Comparison of ENCODE assay signal across 15 cellular contexts in the genomic region with DNA sequence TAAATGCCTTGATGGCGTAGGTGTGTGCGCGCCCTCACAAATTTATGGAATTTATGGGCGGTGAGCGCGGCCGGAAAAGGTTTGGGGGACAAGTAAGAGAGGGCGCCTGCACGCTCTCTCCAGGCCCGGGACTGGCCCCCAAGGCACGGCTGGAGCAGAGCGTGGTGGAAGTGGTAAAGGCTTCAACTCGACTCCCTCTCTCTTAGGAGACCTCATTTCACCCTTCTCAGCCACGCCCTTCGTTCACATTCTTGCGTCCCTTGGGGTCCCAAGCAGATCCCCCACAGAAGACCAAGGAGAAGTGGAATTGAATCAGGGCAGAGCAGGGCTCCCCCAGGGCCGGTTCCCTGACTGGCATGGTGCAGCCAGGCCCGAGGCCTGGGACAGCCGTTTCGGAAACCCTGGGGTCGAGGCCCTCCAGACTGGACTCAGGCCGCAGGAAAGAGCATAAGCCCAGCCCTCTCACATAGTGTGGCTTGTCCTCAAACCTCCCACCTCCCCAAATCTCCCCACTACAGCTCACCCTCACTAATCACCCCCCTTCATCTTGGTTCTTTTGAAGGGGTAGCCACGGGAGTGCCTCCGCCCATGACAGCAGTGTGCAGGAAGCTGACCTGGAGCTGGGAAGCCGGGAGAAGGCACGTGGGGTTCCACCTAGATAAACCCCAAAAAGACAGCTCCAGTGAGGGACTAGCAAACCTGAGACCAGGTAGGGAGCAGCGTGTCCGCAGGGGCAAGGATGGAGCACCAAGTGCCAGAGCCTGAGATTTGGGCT.
"Had no signal": no experiment of that assay in that cellular context is flagged by ENCODE, and none has a peak within 500 bp of the region (broad histone marks: within the 10 kb centered on the region; RNA-seq: fewer than 3 reads in every experiment).

No MANE protein-coding gene starts in this region.

- DNase-seq: activated CD4-positive, alpha-beta T cell treated with anti-CD3 and anti-CD28 coated beads, Interleukin-2, amount 50 U/mL, for 1 hour; activated CD4-positive, CD25-positive, alpha-beta regulatory T cell; activated CD8-positive, alpha-beta memory T cell treated with anti-CD3 and anti-CD28 coated beads, Interleukin-2, amount 10 ng/mL, durations not matched to agents 7 days and 5 days; anterior cingulate cortex; heart right ventricle; left colon; lower lobe of right lung; midbrain; nucleus accumbens had no signal

- H3K36me3 Mint-ChIP-seq: activated CD8-positive, alpha-beta memory T cell treated with anti-CD3 and anti-CD28 coated beads, Interleukin-2, amount 10 ng/mL, durations not matched to agents 7 days and 5 days; stimulated activated effector memory CD8-positive, alpha-beta T cell treated with anti-CD3 and anti-CD28 coated beads, Interleukin-12 subunit alpha, Interleukin-12 subunit beta, amount 100 ng/mL, for 72 hours had no signal

- H3K36me3 ChIP-seq: breast epithelium, gastroesophageal sphincter, heart right ventricle, lower lobe of right lung had no signal

- H3K4me3 ChIP-seq: gastroesophageal sphincter, lower lobe of right lung had no signal

- H3K27ac ChIP-seq: breast epithelium, gastroesophageal sphincter, heart right ventricle, lower lobe of right lung had no signal

- H3K9me3 ChIP-seq: breast epithelium, gastroesophageal sphincter, heart right ventricle, lower lobe of right lung had no signal

- H3K4me3 Mint-ChIP-seq: activated CD8-positive, alpha-beta memory T cell treated with anti-CD3 and anti-CD28 coated beads, Interleukin-2, amount 10 ng/mL, durations not matched to agents 7 days and 5 days; dendritic cell treated with granulocyte-macrophage colony-stimulating factor and Interleukin-4, amounts not matched to agents 40 ng/mL and 50 ng/mL, for 4 days; endodermal cell had no signal

- H3K27ac Mint-ChIP-seq: activated CD8-positive, alpha-beta memory T cell treated with anti-CD3 and anti-CD28 coated beads, Interleukin-2, amount 10 ng/mL, durations not matched to agents 7 days and 5 days; activated T-cell treated with anti-CD3 and anti-CD28 coated beads, Interleukin-2, amount 50 U/mL, for 72 hours; dendritic cell treated with granulocyte-macrophage colony-stimulating factor and Interleukin-4, amounts not matched to agents 40 ng/mL and 50 ng/mL, for 4 days; endodermal cell; stimulated activated effector memory CD8-positive, alpha-beta T cell treated with anti-CD3 and anti-CD28 coated beads, Interleukin-12 subunit alpha, Interleukin-12 subunit beta, amount 100 ng/mL, for 72 hours had no signal

- H3K9me3 Mint-ChIP-seq: activated T-cell treated with anti-CD3 and anti-CD28 coated beads, Interleukin-2, amount 50 U/mL, for 72 hours; dendritic cell treated with granulocyte-macrophage colony-stimulating factor and Interleukin-4, amounts not matched to agents 40 ng/mL and 50 ng/mL, for 4 days; endodermal cell; stimulated activated effector memory CD8-positive, alpha-beta T cell treated with anti-CD3 and anti-CD28 coated beads, Interleukin-12 subunit alpha, Interleukin-12 subunit beta, amount 100 ng/mL, for 72 hours had no signal

- ATAC-seq: activated CD8-positive, alpha-beta memory T cell treated with anti-CD3 and anti-CD28 coated beads, Interleukin-2, amount 10 ng/mL, durations not matched to agents 7 days and 5 days; activated T-cell treated with anti-CD3 and anti-CD28 coated beads, Interleukin-2, amount 50 U/mL, for 72 hours; gastroesophageal sphincter; heart right ventricle; left colon; lower lobe of right lung; stimulated activated effector memory CD8-positive, alpha-beta T cell treated with anti-CD3 and anti-CD28 coated beads, Interleukin-12 subunit alpha, Interleukin-12 subunit beta, amount 100 ng/mL, for 72 hours had no signal
